Comparison of ENCODE assay signal across 12 cellular contexts in genomic region chr1:226644541-226645176, GRCh38.
DNase-seq lines count a peak whose midpoint lies in the region; FAIRE-seq and TF ChIP-seq lines count a peak whose summit lies in the region.
"Had no signal": no experiment of that assay in that cellular context is flagged by ENCODE, and none has a peak within 500 bp of the region (broad histone marks: within the 10 kb centered on the region; RNA-seq: fewer than 3 reads in every experiment).

No MANE protein-coding gene starts in this region.

- H3K27me3 ChIP-seq in Karpas-422 (ENCODE audit: low read length), result no peaks in the 10 kb centered on the region
- H3K27me3 ChIP-seq: suprapubic skin had no signal

- peak overlapping the region; percentile 66 for H3K9ac ChIP-seq in Karpas-422 (ENCODE audit: low read length)

- no peak overlapping the region for H3K4me2 ChIP-seq in Karpas-422 (ENCODE audit: low read depth, low read length, poor library complexity, severe bottlenecking)

- peaks cover 22% of the 10 kb centered on the region for H3K79me2 ChIP-seq in Karpas-422 (ENCODE audit: low read length)

- intact Hi-C loops in posterior vena cava (cut with DNase I), result no loop called here

- DNase-seq in DMS53 (lab: John Stamatoyannopoulos, UW), result peak; percentile 41
- no peak for DNase-seq in DMS53 treated with DMSO at 0.1 percent for 48 hours (lab: John Stamatoyannopoulos, UW; ENCODE audit: unreplicated experiment)
- peak; percentile 84 for DNase-seq in Karpas-422
- peak; percentile 54 for DNase-seq in posterior vena cava (ENCODE audit: low spot score)
- no peak for DNase-seq in NOMO-1 (lab: John Stamatoyannopoulos, UW; ENCODE audit: unreplicated experiment in 2 of 2)
- no peak for DNase-seq in H54 (ENCODE audit: insufficient read length, low spot score)
- DNase-seq in hippocampal formation (lab: John Stamatoyannopoulos, UW), result no peak
- DNase-seq: foreskin fibroblast, NCI-H187 had no signal

- no peak for FAIRE-seq in H54 (lab: Jason Lieb, UNC)

- H3K9me3 ChIP-seq in Karpas-422 (ENCODE audit: low read length), result no peaks in the 10 kb centered on the region
- H3K9me3 ChIP-seq: suprapubic skin had no signal

- H3K4me3 ChIP-seq in Karpas-422 (ENCODE audit: low read length), result peak overlapping the region; percentile 27; the same call in 1 of the 2 replicates
- H3K4me3 ChIP-seq: suprapubic skin had no signal

- no peak for TF ChIP-seq POLR2A in H54 (IDR thresholded peaks at IDR 0.05; ENCODE audit: low read depth, low read length)

- H3K9me2 ChIP-seq in Karpas-422 (replicated peaks; ENCODE audit: insufficient read depth, low read length), result no peaks in the 10 kb centered on the region

- H4K20me1 ChIP-seq in Karpas-422 (ENCODE audit: insufficient read depth, low read depth, low read length), result no peaks in the 10 kb centered on the region; the same call in 1 of the 2 replicates

- H3K36me3 ChIP-seq in Karpas-422 (ENCODE audit: insufficient read depth, low read length), result peaks cover 48% of the 10 kb centered on the region

- no peaks in the 10 kb centered on the region for H3K4me1 ChIP-seq in Karpas-422 (ENCODE audit: low read length)

- no peak overlapping the region for H2AFZ ChIP-seq in Karpas-422 (ENCODE audit: low read length)

- H3K27ac ChIP-seq in Karpas-422 (ENCODE audit: low read length) (no peak overlapping the region), cingulate gyrus (ENCODE audit: low read depth, low read length) (peak overlapping the region; percentile 10)
- H3K27ac ChIP-seq: 22Rv1 had no signal

Comparison
In these comparisons a context has a peak if more than half of its experiments do, and no peak if none do; other contexts are left out.
1. DNase-seq: peak in DMS53 (single experiment), Karpas-422 (single experiment) and posterior vena cava (single experiment); none in DMS53 treated with DMSO at 0.1 percent for 48 hours (single experiment), NOMO-1 (0 of 2), H54 (single experiment) and hippocampal formation (0 of 2).